Comparison of ENCODE assay signal across 10 cellular contexts in the genomic region with DNA sequence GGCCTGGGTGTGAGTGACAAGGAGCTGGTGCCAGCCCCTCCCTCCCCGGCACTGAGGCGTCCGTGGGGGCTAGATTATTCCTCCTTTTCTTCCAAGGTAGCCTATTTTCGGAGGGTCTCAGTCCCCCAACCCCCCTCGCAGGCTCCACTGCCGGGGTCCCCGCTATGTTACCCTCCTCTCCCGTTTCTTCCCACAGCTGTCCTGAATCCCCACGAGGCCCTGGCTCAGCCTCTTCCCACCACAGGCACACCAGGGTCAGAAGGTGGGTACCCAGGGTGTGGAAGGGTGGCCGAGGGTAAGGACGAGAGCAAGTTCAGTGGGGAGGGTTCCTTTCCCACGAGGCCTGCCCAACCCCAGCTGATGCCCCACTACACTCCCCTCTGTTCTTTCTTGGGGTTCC. TPM values are rescaled to one million over a fixed set of nuclear protein-coding genes. Genes with fewer than 3 reads are reported as not detected.
DNase-seq lines count a peak whose midpoint lies in the region; ATAC-seq and TF ChIP-seq lines count a peak whose summit lies in the region.
"Had no signal": no experiment of that assay in that cellular context is flagged by ENCODE, and none has a peak within 500 bp of the region (broad histone marks: within the 10 kb centered on the region; RNA-seq: fewer than 3 reads in every experiment).

No MANE protein-coding gene starts in this region.

- peaks cover 26% of the 10 kb centered on the region for H3K27me3 ChIP-seq in upper lobe of right lung

- no peaks in the 10 kb centered on the region for H3K36me3 ChIP-seq in upper lobe of right lung

- intact Hi-C loops in upper lobe of right lung (cut with DNase I), result no loop called here

- H3K4me1 ChIP-seq in upper lobe of right lung, result peaks cover 6% of the 10 kb centered on the region

- H3K4me3 Mint-ChIP-seq in activated naive CD4-positive, alpha-beta T cell treated with anti-CD3 and anti-CD28 coated beads, Interleukin-2, amount 50 U/mL, for 24 hours, result peak overlapping the region; percentile 24
- peak overlapping the region; percentile 63 to 67 for H3K4me3 Mint-ChIP-seq in effector memory CD8-positive, alpha-beta T cell
- H3K4me3 Mint-ChIP-seq in naive thymus-derived CD8-positive, alpha-beta T cell, result peak overlapping the region in 8 of 10 donors; percentile 24 to 72 (median 60)

- H3K9me3 Mint-ChIP-seq in activated naive CD4-positive, alpha-beta T cell treated with anti-CD3 and anti-CD28 coated beads, Interleukin-2, amount 50 U/mL, for 24 hours, result no peaks in the 10 kb centered on the region
- H3K9me3 Mint-ChIP-seq in effector memory CD8-positive, alpha-beta T cell, result no peaks in the 10 kb centered on the region
- no peaks in the 10 kb centered on the region for H3K9me3 Mint-ChIP-seq in naive thymus-derived CD8-positive, alpha-beta T cell

- H3K4me1 Mint-ChIP-seq in activated naive CD4-positive, alpha-beta T cell treated with anti-CD3 and anti-CD28 coated beads, Interleukin-2, amount 50 U/mL, for 24 hours, result peaks cover 3% of the 10 kb centered on the region
- peaks cover 4 to 5% of the 10 kb centered on the region in 2 donors for H3K4me1 Mint-ChIP-seq in effector memory CD8-positive, alpha-beta T cell (ENCODE audit: low read depth in 2 of 2)
- peaks cover 3 to 16% (median 14%) of the 10 kb centered on the region in 4 donors for H3K4me1 Mint-ChIP-seq in naive thymus-derived CD8-positive, alpha-beta T cell

- POLR2A ChIA-PET in naive thymus-derived CD8-positive, alpha-beta T cell (lab: Charles Lee), result interaction anchor here (0.9 to 3.0 kb wide), 2 partner anchors 10 to 12 kb away, joined by 7 to 13 read pairs; partner anchors contain the start of gene VPS25

- no peaks in the 10 kb centered on the region for H3K9me3 ChIP-seq in upper lobe of right lung

- no peak for ATAC-seq in effector memory CD8-positive, alpha-beta T cell (replicated peaks)
- ATAC-seq in naive thymus-derived CD8-positive, alpha-beta T cell, result no peak
- no peak for ATAC-seq in upper lobe of right lung

- peak overlapping the region; percentile 73 for H3K27ac ChIP-seq in upper lobe of right lung

- H3K36me3 Mint-ChIP-seq in activated naive CD4-positive, alpha-beta T cell treated with anti-CD3 and anti-CD28 coated beads, Interleukin-2, amount 50 U/mL, for 24 hours, result no peaks in the 10 kb centered on the region
- peaks cover 6% of the 10 kb centered on the region for H3K36me3 Mint-ChIP-seq in effector memory CD8-positive, alpha-beta T cell (ENCODE audit: insufficient read depth)
- H3K36me3 Mint-ChIP-seq in naive thymus-derived CD8-positive, alpha-beta T cell, result peaks cover 0 to 3% (median 0%) of the 10 kb centered on the region in 3 donors

- TF ChIP-seq CTCF in upper lobe of right lung (IDR thresholded peaks at IDR 0.05), result no peak

- H3K27me3 Mint-ChIP-seq in activated naive CD4-positive, alpha-beta T cell treated with anti-CD3 and anti-CD28 coated beads, Interleukin-2, amount 50 U/mL, for 24 hours, result peaks cover 37% of the 10 kb centered on the region
- peaks cover 63 to 90% of the 10 kb centered on the region in 2 donors for H3K27me3 Mint-ChIP-seq in effector memory CD8-positive, alpha-beta T cell
- H3K27me3 Mint-ChIP-seq in naive thymus-derived CD8-positive, alpha-beta T cell, result peaks cover 40 to 76% (median 46%) of the 10 kb centered on the region in 5 donors

- DNase-seq in activated naive CD4-positive, alpha-beta T cell treated with anti-CD3 and anti-CD28 coated beads, Interleukin-2, amount 50 U/mL, for 16 hours, result no peak
- DNase-seq in effector memory CD8-positive, alpha-beta T cell, result no peak
- no peak for DNase-seq in naive thymus-derived CD8-positive, alpha-beta T cell
- DNase-seq in upper lobe of right lung, result no peak
- DNase-seq in EL, result no peak
- no peak for DNase-seq in SIG-M5 (lab: John Stamatoyannopoulos, UW)
- DNase-seq in SKM-1 (lab: John Stamatoyannopoulos, UW; ENCODE audit: unreplicated experiment), result no peak
- DNase-seq: effector CD8-positive, alpha-beta T cell; NCI-H2081 treated with DMSO at 0.1 percent for 48 hours had no signal

- peak overlapping the region; percentile 58 for H3K4me3 ChIP-seq in upper lobe of right lung

- H3K27ac Mint-ChIP-seq in activated naive CD4-positive, alpha-beta T cell treated with anti-CD3 and anti-CD28 coated beads, Interleukin-2, amount 50 U/mL, for 24 hours, result no peak overlapping the region
- no peak overlapping the region for H3K27ac Mint-ChIP-seq in effector memory CD8-positive, alpha-beta T cell
- H3K27ac Mint-ChIP-seq in naive thymus-derived CD8-positive, alpha-beta T cell, result no peak overlapping the region

RNA-seq across cellular contexts. Expression of gene RAMP2, which starts 0.6 kb away (rescaled TPM):
- total RNA-seq in naive thymus-derived CD8-positive, alpha-beta T cell, result not detected
- polyA plus RNA-seq in naive thymus-derived CD8-positive, alpha-beta T cell, result not detected
- 114 TPM for total RNA-seq in upper lobe of right lung

RNA-seq across cellular contexts. Expression of gene VPS25, which starts 11.6 kb away (rescaled TPM):
- total RNA-seq in naive thymus-derived CD8-positive, alpha-beta T cell, result 10 to 100 TPM; 51.0 to 55.2 TPM
- polyA plus RNA-seq in naive thymus-derived CD8-positive, alpha-beta T cell, result 10 to 100 TPM; 43.9 to 64.5 (median 56.3) TPM
- 42.3 TPM for total RNA-seq in upper lobe of right lung

RNA-seq across cellular contexts. Expression of gene EZH1, which starts 16.8 kb away (rescaled TPM):
- 100 to 1,000 TPM; 186 to 197 TPM for total RNA-seq in naive thymus-derived CD8-positive, alpha-beta T cell
- polyA plus RNA-seq in naive thymus-derived CD8-positive, alpha-beta T cell, result 10 to 100 TPM; 30.6 to 44.6 (median 32.0) TPM
- 58.4 TPM for total RNA-seq in upper lobe of right lung

RNA-seq across cellular contexts. Expression of gene WNK4, which starts 18.8 kb away (rescaled TPM):
- under 1 TPM; 0.27 to 0.62 TPM for total RNA-seq in naive thymus-derived CD8-positive, alpha-beta T cell
- polyA plus RNA-seq in naive thymus-derived CD8-positive, alpha-beta T cell, result under 1 TPM in 1 of 3 donors, not detected in 2; 0.09 TPM
- total RNA-seq in upper lobe of right lung, result 0.38 TPM

RNA-seq across cellular contexts. Expression of gene COA3, which starts 36.9 kb away (rescaled TPM):
- total RNA-seq in naive thymus-derived CD8-positive, alpha-beta T cell, result 10 to 100 TPM; 26.7 to 27.0 TPM
- polyA plus RNA-seq in naive thymus-derived CD8-positive, alpha-beta T cell, result 100 to 1,000 TPM; 106 to 119 (median 118) TPM
- 53.9 TPM for total RNA-seq in upper lobe of right lung

Comparison
In these comparisons a context has a peak if more than half of its experiments do, and no peak if none do; other contexts are left out.
1. RNA of gene RAMP2, which starts 0.6 kb away (total RNA-seq): 114 TPM in upper lobe of right lung (single experiment); not detected in naive thymus-derived CD8-positive, alpha-beta T cell; every median in the first group is over 100 times any median in the second.
2. Peak in every context shown above with its lines, with median percentiles within 50 percentile points of each other: H3K4me3 Mint-ChIP-seq.